Comparison of ENCODE assay signal across 24 cellular contexts in genomic region chr13:108927615-108928014, GRCh38.
DNase-seq lines count a peak whose midpoint lies in the region; ATAC-seq lines count a peak whose summit lies in the region.
"Had no signal": no experiment of that assay in that cellular context is flagged by ENCODE, and none has a peak within 500 bp of the region (broad histone marks: within the 10 kb centered on the region; RNA-seq: fewer than 3 reads in every experiment).

No MANE protein-coding gene starts in this region.

- in situ Hi-C loops in ACHN (cut with HindIII; ENCODE audit: low pct_ligation_motif_present, low pct_unique_long_range_greater_than_20kb, low sequenced_read_pairs) = no loop called here

- ATAC-seq in Right ventricle myocardium inferior = no peak
- ATAC-seq: A549; CD8-positive, alpha-beta T cell had no signal

- DNase-seq in Right ventricle myocardium inferior (ENCODE audit: missing footprints) = peak; percentile 47
- no peak for DNase-seq in cardiac septum (ENCODE audit: low spot score)
- peak; percentile 52 for DNase-seq in posterior vena cava (ENCODE audit: low spot score)
- DNase-seq in ACHN = no peak
- DNase-seq: 8988T; AML-193; BE2C; C1 segment of cervical spinal cord; Caco-2; Calu3; CD4-positive, alpha-beta memory T cell; CD4-positive, alpha-beta T cell; CD4-positive, CD25-positive, alpha-beta regulatory T cell; CD8-positive, alpha-beta memory T cell; CD8-positive, alpha-beta T cell; COR-L47; DMS 273 treated with DMSO at 0.1 percent for 48 hours; DMS153; DMS53; DMS79; DMS79 treated with DMSO at 0.1 percent for 48 hours; DND-41; EL had no signal

- intact Hi-C loops in Right ventricle myocardium inferior (cut with DNase I) (no loop called here), cardiac septum (cut with DNase I) (no loop called here), posterior vena cava (cut with DNase I) (no loop called here)

Comparison
In these comparisons a context has a peak if more than half of its experiments do, and no peak if none do; other contexts are left out.
1. DNase-seq: peak in Right ventricle myocardium inferior (single experiment) and posterior vena cava (single experiment); none in cardiac septum (single experiment) and ACHN (single experiment).